ENCODE assay signal across 28 cellular contexts in genomic region chr12:64884728-64885127, GRCh38.
"Had no signal": no experiment of that assay in that cellular context is flagged by ENCODE, and none has a peak within 500 bp of the region (broad histone marks: within the 10 kb centered on the region; RNA-seq: fewer than 3 reads in every experiment).

No MANE protein-coding gene starts in this region.

- H3K27ac ChIP-seq: coronary artery, dorsolateral prefrontal cortex, epithelial cell of prostate, esophagus squamous epithelium, gastrocnemius medialis, heart right ventricle, lower lobe of right lung had no signal

- FAIRE-seq: colon, kidney had no signal

- H3K36me3 ChIP-seq: esophagus squamous epithelium, gastrocnemius medialis, heart right ventricle, lower lobe of right lung had no signal

- H3K4me3 ChIP-seq: coronary artery, esophagus squamous epithelium, gastrocnemius medialis, heart right ventricle, lower lobe of right lung, mucosa of descending colon had no signal

- H3K9me3 ChIP-seq: esophagus squamous epithelium, gastrocnemius medialis, heart right ventricle, lower lobe of right lung, mucosa of descending colon had no signal

- DNase-seq: dermis blood vessel endothelial cell; dorsolateral prefrontal cortex; effector CD4-positive, alpha-beta T cell; effector memory CD4-positive, alpha-beta T cell; erythroblast; esophagus squamous epithelium; foreskin fibroblast; foreskin melanocyte; gastrocnemius medialis; glutamatergic neuron; head of caudate nucleus; heart right ventricle; hypothalamus; immature natural killer cell; islet precursor cell; kidney; kidney glomerular epithelial cell; left colon; left ventricle myocardium superior; lower lobe of right lung; mesenchymal stem cell; mucosa of descending colon; naive B cell had no signal

- ATAC-seq: esophagus mucosa, gastrocnemius medialis, heart right ventricle, left colon, left lobe of liver, left ventricle myocardium superior, lower lobe of right lung, mucosa of descending colon had no signal

- H3K27me3 ChIP-seq: dorsolateral prefrontal cortex, gastrocnemius medialis had no signal

- H3K4me1 ChIP-seq: esophagus squamous epithelium, gastrocnemius medialis, heart right ventricle, lower lobe of right lung had no signal
